In the genomic region with DNA sequence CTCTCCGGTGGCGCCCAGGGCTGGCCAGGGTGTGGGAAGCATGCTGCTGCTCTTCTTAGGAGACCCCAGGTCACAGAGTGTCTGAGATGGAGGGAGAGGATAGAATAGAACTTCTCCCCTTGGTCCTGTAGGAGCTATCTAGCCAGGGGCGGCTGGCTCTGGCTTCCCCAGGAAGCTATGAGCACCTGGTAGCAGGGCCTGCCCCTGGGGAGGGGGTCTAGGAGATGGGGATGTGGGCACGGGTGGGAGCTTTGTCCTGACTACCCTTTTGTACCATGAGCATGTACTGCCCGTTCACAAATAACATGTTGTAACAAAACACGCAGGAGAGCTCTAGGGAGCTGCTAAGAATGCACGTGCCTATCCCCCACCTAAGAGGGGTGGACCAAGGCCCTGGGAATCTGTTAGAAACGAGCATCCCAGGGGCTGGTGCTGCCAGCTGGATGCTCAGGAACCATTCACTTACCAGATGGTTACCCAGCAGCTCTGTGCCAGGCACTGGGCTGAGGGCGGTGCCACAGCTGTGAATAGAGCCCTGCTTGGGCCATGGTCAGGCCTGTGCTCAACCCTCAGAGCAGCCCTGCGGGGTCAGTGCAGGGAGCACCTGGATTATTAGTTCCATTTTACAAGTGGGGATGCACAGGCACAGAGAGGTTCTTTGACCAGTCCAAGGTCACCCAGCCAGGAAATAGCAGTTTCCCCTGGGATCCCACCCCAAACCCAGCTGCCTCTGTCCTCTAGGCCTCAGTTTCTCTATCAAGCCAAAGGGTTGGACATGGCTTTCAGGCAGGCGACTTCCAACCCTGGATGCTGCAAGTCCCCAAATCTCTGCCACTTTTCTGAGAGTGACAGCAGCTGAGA, we compare ENCODE assay signal across 11 cellular contexts. TPM values are rescaled to one million over a fixed set of nuclear protein-coding genes. Genes with fewer than 3 reads are reported as not detected.
DNase-seq lines count a peak whose midpoint lies in the region; ATAC-seq and TF ChIP-seq lines count a peak whose summit lies in the region.
"Had no signal": no experiment of that assay in that cellular context is flagged by ENCODE, and none has a peak within 500 bp of the region (broad histone marks: within the 10 kb centered on the region; RNA-seq: fewer than 3 reads in every experiment).

No MANE protein-coding gene starts in this region.

- no peaks in the 10 kb centered on the region for H3K36me3 ChIP-seq in PC-9 (ENCODE audit: low read depth)

- peaks cover 47% of the 10 kb centered on the region for H3F3A ChIP-seq in PC-9 (ENCODE audit: insufficient read depth, low read depth)

- DNase-seq in DMS 273 (lab: John Stamatoyannopoulos, UW; ENCODE audit: unreplicated experiment): peak; percentile 67
- no peak for DNase-seq in DMS 273 treated with DMSO at 0.1 percent for 48 hours (lab: John Stamatoyannopoulos, UW)
- peak in 1 of 2 experiments; percentile 33 for DNase-seq in PC-9
- no peak for DNase-seq in fibroblast of pulmonary artery (ENCODE audit: low read depth)
- peak in 1 of 2 donors; percentile 50 for DNase-seq in stimulated activated effector memory CD8-positive, alpha-beta T cell treated with anti-CD3 and anti-CD28 coated beads, Interleukin-12 subunit alpha, Interleukin-12 subunit beta, amount 100 ng/mL, for 72 hours (ENCODE audit: low spot score in 2 of 2)
- DNase-seq in NCI-H1092 treated with DMSO at 0.1 percent for 48 hours (lab: John Stamatoyannopoulos, UW): no peak
- DNase-seq in SW 1271 (lab: John Stamatoyannopoulos, UW): no peak
- DNase-seq: activated CD8-positive, alpha-beta memory T cell treated with anti-CD3 and anti-CD28 coated beads, Interleukin-2, amount 50 U/mL, for 4 hours had no signal

- no peak overlapping the region for H3K27ac ChIP-seq in PC-9
- H3K27ac ChIP-seq: 22Rv1 had no signal

- CTCF ChIA-PET in PC-9 (lab: Charles Lee): interaction anchor here (0.6 kb wide), 1 partner anchor 113 kb away, joined by 3 read pairs; no protein-coding TSS in a partner anchor

- peaks cover 30% of the 10 kb centered on the region for H3K4me1 ChIP-seq in PC-9 (replicated peaks; ENCODE audit: insufficient read depth)

- peaks cover 33% of the 10 kb centered on the region for H3K36me3 Mint-ChIP-seq in stimulated activated effector memory CD8-positive, alpha-beta T cell treated with anti-CD3 and anti-CD28 coated beads, Interleukin-12 subunit alpha, Interleukin-12 subunit beta, amount 100 ng/mL, for 72 hours

- no peaks in the 10 kb centered on the region for H3K27me3 ChIP-seq in PC-9 (ENCODE audit: insufficient read depth, low read depth)

- H3K4me2 ChIP-seq in PC-9: peak overlapping the region; percentile 94; the same call in 1 of the 2 replicates

- no peak overlapping the region for H2AFZ ChIP-seq in PC-9

- no peaks in the 10 kb centered on the region for H3K9me3 Mint-ChIP-seq in stimulated activated effector memory CD8-positive, alpha-beta T cell treated with anti-CD3 and anti-CD28 coated beads, Interleukin-12 subunit alpha, Interleukin-12 subunit beta, amount 100 ng/mL, for 72 hours

- no peak overlapping the region for H3K4me3 Mint-ChIP-seq in stimulated activated effector memory CD8-positive, alpha-beta T cell treated with anti-CD3 and anti-CD28 coated beads, Interleukin-12 subunit alpha, Interleukin-12 subunit beta, amount 100 ng/mL, for 72 hours

- ATAC-seq in stimulated activated effector memory CD8-positive, alpha-beta T cell treated with anti-CD3 and anti-CD28 coated beads, Interleukin-12 subunit alpha, Interleukin-12 subunit beta, amount 100 ng/mL, for 72 hours: no peak
- ATAC-seq in HG02759 (IDR thresholded peaks at IDR 0.05; ENCODE audit: unreplicated experiment): no peak

- H3K4me1 Mint-ChIP-seq in stimulated activated effector memory CD8-positive, alpha-beta T cell treated with anti-CD3 and anti-CD28 coated beads, Interleukin-12 subunit alpha, Interleukin-12 subunit beta, amount 100 ng/mL, for 72 hours: peaks cover 34% of the 10 kb centered on the region

- no peak overlapping the region for H3K4me3 ChIP-seq in PC-9
- H3K4me3 ChIP-seq in fibroblast of pulmonary artery (replicated peaks; ENCODE audit: low read depth, low read length): peak overlapping the region; percentile 86

- TF ChIP-seq CTCF in PC-9 (conservative IDR thresholded peaks at IDR 0.05) (no peak), fibroblast of pulmonary artery (IDR thresholded peaks at IDR 0.05; ENCODE audit: low read length, missing control alignments) (no peak)

- BruUV-seq in PC-9 (replicated peaks; lab: Mats Ljungman, UMichigan): no TSS peak

- H3K27ac Mint-ChIP-seq in stimulated activated effector memory CD8-positive, alpha-beta T cell treated with anti-CD3 and anti-CD28 coated beads, Interleukin-12 subunit alpha, Interleukin-12 subunit beta, amount 100 ng/mL, for 72 hours: peak overlapping the region; percentile 37

- H3K9me2 ChIP-seq in PC-9 (ENCODE audit: insufficient read depth): no peaks in the 10 kb centered on the region

- H3K79me2 ChIP-seq in PC-9 (ENCODE audit: low read depth): no peaks in the 10 kb centered on the region

- POLR2A ChIA-PET in PC-9 (lab: Charles Lee; ENCODE audit: unreplicated experiment): no interaction called here

- H3K9me3 ChIP-seq in PC-9 (ENCODE audit: insufficient read depth, low read depth): no peaks in the 10 kb centered on the region

- no peaks in the 10 kb centered on the region; the same call in none of the 2 replicates for H4K20me1 ChIP-seq in PC-9 (ENCODE audit: insufficient read depth)

- intact Hi-C loops in PC-9 (cut with micrococcal nuclease; ENCODE audit: unreplicated experiment): no loop called here

RNA-seq across cellular contexts. Expression of gene SLC39A13, which starts 2.2 kb away (rescaled TPM):
- total RNA-seq in PC-9 (2021): 28.8 and 32.3 TPM in 2 replicates

RNA-seq across cellular contexts. Expression of gene PSMC3, which starts 15.6 kb away (rescaled TPM):
- 160 and 222 TPM in 2 replicates for total RNA-seq in PC-9 (2021)

RNA-seq across cellular contexts. Expression of gene SPI1, which starts 32.3 kb away (rescaled TPM):
- total RNA-seq in PC-9 (2021): not detected in 2 replicates
- total RNA-seq: NCI-H460 had no signal

RNA-seq across cellular contexts. Expression of gene RAPSN, which starts 38.3 kb away (rescaled TPM):
- total RNA-seq in PC-9 (2021): 5.4 and 7.3 TPM in 2 replicates

RNA-seq across cellular contexts. Expression of gene MYBPC3, which starts 58.1 kb away (rescaled TPM):
- total RNA-seq in PC-9 (2021): not detected in 2 replicates
